8 cellular contexts compared by ENCODE assay signal in genomic region chr14:21526672-21527319, GRCh38. TPM values are rescaled to one million over a fixed set of nuclear protein-coding genes. Genes with fewer than 3 reads are reported as not detected.
DNase-seq lines count a peak whose midpoint lies in the region; ATAC-seq and TF ChIP-seq lines count a peak whose summit lies in the region.

No MANE protein-coding gene starts in this region.

- H3K4me3 ChIP-seq in AG09309 (ENCODE audit: control insufficient read depth, low read depth, low read length) (peak overlapping the region; percentile 81), HFF-Myc (replicated peaks; ENCODE audit: low read depth, low read length) (peak overlapping the region; percentile 53), WERI-Rb-1 (ENCODE audit: low read depth, low read length) (peak overlapping the region; percentile 83), hepatocyte (peak overlapping the region; percentile 95), skin epidermis (peak overlapping the region; percentile 44 to 71 (median 58))

- H3K4me1 ChIP-seq in hepatocyte (ENCODE audit: insufficient read depth) = peaks cover 7% of the 10 kb centered on the region

- peaks cover 5% of the 10 kb centered on the region for H3K79me2 ChIP-seq in hepatocyte

- no peak for DNase-seq in AG09309 (ENCODE audit: low read depth)
- DNase-seq in HFF-Myc (ENCODE audit: extremely low read depth, low read depth) = no peak
- peak; percentile 71 for DNase-seq in WERI-Rb-1
- peak; percentile 18 for DNase-seq in hepatocyte (ENCODE audit: low spot score)

- peak overlapping the region; percentile 89 for H3K4me2 ChIP-seq in hepatocyte

- H3K27ac ChIP-seq in WERI-Rb-1 = peak overlapping the region; percentile 97
- peak overlapping the region; percentile 52 for H3K27ac ChIP-seq in hepatocyte
- H3K27ac ChIP-seq in skin epidermis = peak overlapping the region in 6 of 21 experiments; percentile 11 to 77 (median 56)

- no peaks in the 10 kb centered on the region for H3K9me2 ChIP-seq in hepatocyte (replicated peaks; ENCODE audit: insufficient read depth)

- H3K9me3 ChIP-seq in WERI-Rb-1 (ENCODE audit: severe bottlenecking) (no peaks in the 10 kb centered on the region), hepatocyte (ENCODE audit: low read depth) (no peaks in the 10 kb centered on the region)

- peak overlapping the region; percentile 98 for H2AFZ ChIP-seq in hepatocyte

- H4K20me1 ChIP-seq in hepatocyte (ENCODE audit: insufficient read depth, poor library complexity, severe bottlenecking) = no peaks in the 10 kb centered on the region

- no peaks in the 10 kb centered on the region for H3K27me3 ChIP-seq in WERI-Rb-1 (ENCODE audit: insufficient read depth, low read depth, severe bottlenecking)
- H3K27me3 ChIP-seq in hepatocyte = no peaks in the 10 kb centered on the region

- ATAC-seq in HG02642 (IDR thresholded peaks at IDR 0.05; ENCODE audit: poor library complexity, unreplicated experiment) (no peak), HG02763 (IDR thresholded peaks at IDR 0.05; ENCODE audit: unreplicated experiment) (no peak), HG03095 (IDR thresholded peaks at IDR 0.05; ENCODE audit: unreplicated experiment) (no peak)

- WGBS in hepatocyte (ENCODE audit: low lambda C conversion rate, missing lambda C conversion rate) = 12% methylated on average over 13 of the region's 13 CpGs

- TF ChIP-seq CTCF in AG09309 (IDR thresholded peaks at IDR 0.05; ENCODE audit: control insufficient read depth, insufficient read depth, low read depth, low read length, missing control alignments) (no peak), HFF-Myc (IDR thresholded peaks at IDR 0.05; ENCODE audit: low read depth, low read length, missing control alignments) (no peak), WERI-Rb-1 (IDR thresholded peaks at IDR 0.05; ENCODE audit: low read depth, low read length) (no peak), hepatocyte (IDR thresholded peaks at IDR 0.05; ENCODE audit: poor library complexity) (no peak)

- H3K36me3 ChIP-seq in WERI-Rb-1 (peaks cover 34% of the 10 kb centered on the region), hepatocyte (replicated peaks; ENCODE audit: insufficient read depth, low read depth) (no peaks in the 10 kb centered on the region)

RNA-seq across cellular contexts. Expression of gene SALL2, which starts 0.7 kb away (rescaled TPM):
- 9.6 and 11.8 TPM in 2 replicates for total RNA-seq in hepatocyte
- 9.5 and 10.9 TPM in 2 replicates for polyA plus RNA-seq in hepatocyte

RNA-seq across cellular contexts. Expression of gene METTL3, which starts 15.7 kb away (rescaled TPM):
- total RNA-seq in hepatocyte = 31.9 and 44.1 TPM in 2 replicates
- 31.9 and 39.0 TPM in 2 replicates for polyA plus RNA-seq in hepatocyte

RNA-seq across cellular contexts. Expression of gene TOX4, which starts 49.8 kb away (rescaled TPM):
- total RNA-seq in hepatocyte = 51.9 and 55.5 TPM in 2 replicates
- polyA plus RNA-seq in hepatocyte = 42.5 and 50.8 TPM in 2 replicates

RNA-seq across cellular contexts. Expression of gene RAB2B, which starts 50.0 kb away (rescaled TPM):
- total RNA-seq in hepatocyte = 20.7 and 23.4 TPM in 2 replicates
- 12.8 and 14.7 TPM in 2 replicates for polyA plus RNA-seq in hepatocyte

RNA-seq across cellular contexts. Expression of gene OR10G3, which starts 53.1 kb away (rescaled TPM):
- not detected in 2 replicates for total RNA-seq in hepatocyte
- not detected in 2 replicates for polyA plus RNA-seq in hepatocyte

Comparison
In these comparisons a context has a peak if more than half of its experiments do, and no peak if none do; other contexts are left out.
1. DNase-seq: peak in WERI-Rb-1 (single experiment) and hepatocyte (single experiment); none in AG09309 (single experiment) and HFF-Myc (single experiment).
2. Peak in every context shown above with its lines, with median percentiles within 50 percentile points of each other: H3K4me3 ChIP-seq.